8 cellular contexts compared by ENCODE assay signal in genomic region chr5:132414634-132415377, GRCh38. TPM values are rescaled to one million over a fixed set of nuclear protein-coding genes. Genes with fewer than 3 reads are reported as not detected.
DNase-seq lines count a peak whose midpoint lies in the region; ATAC-seq and TF ChIP-seq lines count a peak whose summit lies in the region.

No MANE protein-coding gene starts in this region.

- H3K4me1 ChIP-seq in left ventricle myocardium inferior (peaks cover 99% of the 10 kb centered on the region), tibial artery (peaks cover 0 to 89% (median 49%) of the 10 kb centered on the region in 4 donors)

- H3K4me3 Mint-ChIP-seq in activated CD4-positive, alpha-beta T cell treated with anti-CD3 and anti-CD28 coated beads for 36 hours: no peak overlapping the region
- H3K4me3 Mint-ChIP-seq in T-cell: peak overlapping the region; percentile 66 to 99 (median 98)

- ATAC-seq in activated CD4-positive, alpha-beta T cell treated with anti-CD3 and anti-CD28 coated beads for 36 hours: no peak
- ATAC-seq in T-cell (replicated peaks in 1 of 4) (no peak), HG03469 (IDR thresholded peaks at IDR 0.05; ENCODE audit: unreplicated experiment) (no peak), GM18498 (IDR thresholded peaks at IDR 0.05; ENCODE audit: unreplicated experiment) (no peak)

- no peak for TF ChIP-seq CTCF in left ventricle myocardium inferior (IDR thresholded peaks at IDR 0.05; ENCODE audit: borderline replicate concordance)
- TF ChIP-seq CTCF in tibial artery (IDR thresholded peaks at IDR 0.05): no peak

- H3K27ac Mint-ChIP-seq in activated CD4-positive, alpha-beta T cell treated with anti-CD3 and anti-CD28 coated beads for 36 hours: peak overlapping the region; percentile 83
- H3K27ac Mint-ChIP-seq in T-cell: peak overlapping the region; percentile 98 to 99

- no peak for DNase-seq in activated CD4-positive, alpha-beta T cell treated with anti-CD3 and anti-CD28 coated beads for 36 hours
- DNase-seq in activated CD4-positive, alpha-beta T cell treated with anti-CD3 and anti-CD28 coated beads for 1 hour: no peak
- no peak for DNase-seq in T-cell
- no peak for DNase-seq in left ventricle myocardium inferior
- no peak for DNase-seq in tibial artery
- no peak for DNase-seq in stimulated activated CD4-positive, alpha-beta T cell treated with anti-CD3 and anti-CD28 coated beads, Interleukin-4, amount 100 ng/mL, for 4 hours

- intact Hi-C loops in activated CD4-positive, alpha-beta T cell treated with anti-CD3 and anti-CD28 coated beads for 36 hours (cut with DNase I, micrococcal nuclease): loop anchor here in 1 of 2 experiments (10.0 kb wide), 1 partner anchor 550 kb away; the partner anchor contains the start of gene AFF4
- intact Hi-C loops in left ventricle myocardium inferior (cut with micrococcal nuclease) (loop anchor here (5.0 kb wide), 1 partner anchor 77 kb away; the partner anchor contains the start of gene IRF1), tibial artery (cut with DNase I; ENCODE audit: low total_unique reads) (loop anchor here (10.0 kb wide), 1 partner anchor 80 kb away; the partner anchor contains the start of gene IRF1)

- H3K9me3 Mint-ChIP-seq in activated CD4-positive, alpha-beta T cell treated with anti-CD3 and anti-CD28 coated beads for 36 hours (ENCODE audit: low read depth): peaks cover 3% of the 10 kb centered on the region
- H3K9me3 Mint-ChIP-seq in T-cell: peaks cover 0 to 3% (median 0%) of the 10 kb centered on the region in 3 donors

- H3K36me3 Mint-ChIP-seq in activated CD4-positive, alpha-beta T cell treated with anti-CD3 and anti-CD28 coated beads for 36 hours (ENCODE audit: low read depth): peaks cover 32% of the 10 kb centered on the region
- peaks cover 30% of the 10 kb centered on the region for H3K36me3 Mint-ChIP-seq in T-cell

- H3K27me3 ChIP-seq in left ventricle myocardium inferior (ENCODE audit: low read depth): no peaks in the 10 kb centered on the region
- H3K27me3 ChIP-seq in tibial artery: no peaks in the 10 kb centered on the region

- no peaks in the 10 kb centered on the region for H3K27me3 Mint-ChIP-seq in activated CD4-positive, alpha-beta T cell treated with anti-CD3 and anti-CD28 coated beads for 36 hours
- no peaks in the 10 kb centered on the region for H3K27me3 Mint-ChIP-seq in T-cell

- POLR2A ChIA-PET in activated CD4-positive, alpha-beta T cell treated with anti-CD3 and anti-CD28 coated beads for 36 hours (lab: Charles Lee): interaction anchor here (0.7 to 1.2 kb wide), 5 partner anchors 10 to 65 kb away, joined by 3 to 5 read pairs (median 3); no protein-coding TSS in a partner anchor
- POLR2A ChIA-PET in T-cell (lab: Charles Lee): interaction anchor here (0.6 to 3.6 kb wide), 10 partner anchors 10 to 1257 kb away, joined by 3 to 16 read pairs (median 4); no protein-coding TSS in a partner anchor

- H3K9me3 ChIP-seq in left ventricle myocardium inferior (replicated peaks) (no peaks in the 10 kb centered on the region), tibial artery (no peaks in the 10 kb centered on the region)

- CTCF ChIA-PET in activated CD4-positive, alpha-beta T cell treated with anti-CD3 and anti-CD28 coated beads for 36 hours (lab: Charles Lee): interaction anchor here (0.6 to 2.9 kb wide), 14 partner anchors 8 to 111 kb away, joined by 3 to 11 read pairs (median 4); no protein-coding TSS in a partner anchor
- CTCF ChIA-PET in T-cell (lab: Charles Lee): interaction anchor here (0.6 to 3.0 kb wide), 12 partner anchors 11 to 1246 kb away, joined by 3 to 16 read pairs (median 4); partner anchors contain the start of gene IRF1 (in 1 of the 2)

- H3K4me3 ChIP-seq in left ventricle myocardium inferior (peak overlapping the region; percentile 28), tibial artery (peak overlapping the region in 1 of 2 donors; percentile 1)

- H3K27ac ChIP-seq in left ventricle myocardium inferior (replicated peaks) (peak overlapping the region; percentile 99), tibial artery (peak overlapping the region; percentile 47 to 96)

- H3K36me3 ChIP-seq in left ventricle myocardium inferior: peaks cover 4% of the 10 kb centered on the region
- no peaks in the 10 kb centered on the region for H3K36me3 ChIP-seq in tibial artery

- peaks cover 65% of the 10 kb centered on the region for H3K4me1 Mint-ChIP-seq in activated CD4-positive, alpha-beta T cell treated with anti-CD3 and anti-CD28 coated beads for 36 hours
- peaks cover 74 to 87% (median 84%) of the 10 kb centered on the region in 3 donors for H3K4me1 Mint-ChIP-seq in T-cell

RNA-seq across cellular contexts. Expression of gene SLC22A5, which starts 45.3 kb away (rescaled TPM):
- total RNA-seq in activated CD4-positive, alpha-beta T cell treated with anti-CD3 and anti-CD28 coated beads for 36 hours: 1 to 10 TPM; 3.7 to 4.9 TPM
- total RNA-seq in T-cell (10 to 100 TPM in 2 of 5 donors, 1 to 10 TPM in 3; 4.8 to 14.0 (median 7.6) TPM), left ventricle myocardium inferior (20.8 TPM)
